1 cellular context compared by ENCODE assay signal in the genomic region with DNA sequence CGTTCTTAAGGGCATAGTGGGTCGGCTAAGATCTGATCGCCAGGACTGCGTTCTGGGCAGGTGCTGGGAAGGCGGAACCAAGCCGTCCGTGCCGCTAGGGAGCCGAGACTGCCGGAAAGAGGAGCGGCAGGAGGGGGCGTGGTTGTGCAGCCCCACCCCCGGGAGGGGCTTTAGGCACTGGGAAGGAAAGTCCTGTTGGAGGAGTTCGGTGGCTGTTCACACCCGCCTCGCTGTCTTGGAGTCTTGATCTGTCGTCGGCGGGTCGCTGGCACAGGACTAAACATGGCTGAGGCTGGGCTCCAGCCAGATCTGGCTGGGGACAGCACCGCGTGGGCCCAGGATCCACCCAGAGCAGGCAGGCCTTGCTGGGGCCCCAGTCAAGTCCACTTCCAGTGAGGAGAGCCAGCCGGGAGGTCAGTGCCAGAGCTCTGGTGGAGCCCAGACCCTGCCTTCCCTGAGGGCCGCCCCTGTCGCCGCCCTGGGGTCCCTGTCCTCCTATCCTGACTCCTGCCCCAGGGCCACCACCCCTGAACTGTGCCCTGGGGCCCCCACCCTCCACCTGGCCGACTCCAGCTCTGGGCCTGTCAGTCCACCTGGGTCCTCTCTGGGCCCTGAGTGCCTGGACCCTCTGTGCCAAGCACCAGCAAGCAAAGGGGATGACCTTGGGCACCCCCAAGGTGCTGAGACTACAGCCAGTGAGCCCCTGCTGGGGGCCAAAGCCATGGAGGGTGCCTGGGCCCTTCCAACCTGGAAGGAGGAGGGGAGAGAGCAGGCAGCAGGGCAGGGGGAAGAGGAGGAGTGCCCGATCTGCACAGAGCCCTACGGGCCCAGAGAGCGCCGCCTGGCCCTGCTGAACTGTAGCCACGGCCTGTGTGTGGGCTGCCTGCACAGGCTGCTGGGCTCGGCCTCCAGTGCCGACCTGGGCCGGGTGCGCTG.
TF ChIP-seq lines count a peak whose summit lies in the region.

No MANE protein-coding gene starts in this region.

TF ChIP-seq in HepG2, 621 proteins besides CTCF, POLR2A, EP300 and RAD21 (continued from another document and continues in another):
- TF ChIP-seq HOXA5 (CRISPR knock-in tag; IDR thresholded peaks at IDR 0.05) (0 out of 2 replicates have a peak, but pooled peaks have one; percentile 54), MIXL1 (CRISPR knock-in tag; IDR thresholded peaks at IDR 0.05) (no peak), HDAC1 (CRISPR knock-in tag; IDR thresholded peaks at IDR 0.05) (peak; percentile 12; the same call in 1 of the 2 replicates), AKAP8 (CRISPR knock-in tag; IDR thresholded peaks at IDR 0.05) (no peak), ZNF570 (CRISPR knock-in tag; IDR thresholded peaks at IDR 0.05; ENCODE audit: borderline replicate concordance) (no peak), PRPF4 (IDR thresholded peaks at IDR 0.05; ENCODE audit: low read depth, low read length, poor library complexity, severe bottlenecking) (no peak), XBP1 (CRISPR knock-in tag; IDR thresholded peaks at IDR 0.05) (no peak), ZBTB33 (CRISPR knock-in tag; IDR thresholded peaks at IDR 0.05) (no peak), ZFP62 (CRISPR knock-in tag; IDR thresholded peaks at IDR 0.05) (no peak), TEAD2 (CRISPR knock-in tag; IDR thresholded peaks at IDR 0.05) (no peak), ARID2 (CRISPR knock-in tag; IDR thresholded peaks at IDR 0.05; ENCODE audit: borderline replicate concordance) (0 out of 2 replicates have a peak, but pooled peaks have one; percentile 57), BRCA1 (CRISPR knock-in tag; IDR thresholded peaks at IDR 0.05) (no peak), ZNF224 (CRISPR knock-in tag; IDR thresholded peaks at IDR 0.05) (0 out of 2 replicates have a peak, but pooled peaks have one; percentile 33), ZNF432 (CRISPR knock-in tag; IDR thresholded peaks at IDR 0.05; ENCODE audit: borderline replicate concordance) (no peak), ZBTB46 (CRISPR knock-in tag; IDR thresholded peaks at IDR 0.05; ENCODE audit: borderline replicate concordance) (no peak), EHMT2 (IDR thresholded peaks at IDR 0.05; ENCODE audit: borderline replicate concordance, low read depth, low read length) (no peak), SP1 (IDR thresholded peaks at IDR 0.05) (no peak), SP1 (CRISPR knock-in tag; IDR thresholded peaks at IDR 0.05) (peak; percentile 87), ZFP41 (CRISPR knock-in tag; IDR thresholded peaks at IDR 0.05; ENCODE audit: borderline replicate concordance) (no peak), SALL2 (CRISPR knock-in tag; IDR thresholded peaks at IDR 0.05) (0 out of 2 replicates have a peak, but pooled peaks have one; percentile 36), CBFB (CRISPR knock-in tag; IDR thresholded peaks at IDR 0.05) (no peak), ZNF329 (CRISPR knock-in tag; IDR thresholded peaks at IDR 0.05; ENCODE audit: low read depth) (0 out of 2 replicates have a peak, but pooled peaks have one; percentile 37), NFIC (IDR thresholded peaks at IDR 0.05; ENCODE audit: low read length) (no peak), ZNF740 (CRISPR knock-in tag; IDR thresholded peaks at IDR 0.05) (0 out of 2 replicates have a peak, but pooled peaks have one; percentile 42), MAZ (IDR thresholded peaks at IDR 0.05; ENCODE audit: borderline replicate concordance, low read depth, low read length) (peak; percentile 38; the same call in 1 of the 2 replicates), MAZ (CRISPR knock-in tag; IDR thresholded peaks at IDR 0.05; ENCODE audit: low read depth) (peak; percentile 73), ZNF337 (CRISPR knock-in tag; IDR thresholded peaks at IDR 0.05; ENCODE audit: borderline replicate concordance, low read depth) (peak; percentile 73; the same call in 1 of the 2 replicates), HCFC1 (IDR thresholded peaks at IDR 0.05; ENCODE audit: low read depth, low read length) (no peak; the same call in 1 of the 2 replicates), ZNF607 (CRISPR knock-in tag; IDR thresholded peaks at IDR 0.05; ENCODE audit: borderline replicate concordance) (peak; percentile 63; the same call in 1 of the 2 replicates), MYPOP (CRISPR knock-in tag; IDR thresholded peaks at IDR 0.05) (0 out of 2 replicates have a peak, but pooled peaks have one; percentile 44), ZNF468 (CRISPR knock-in tag; IDR thresholded peaks at IDR 0.05) (no peak), DBP (CRISPR knock-in tag; IDR thresholded peaks at IDR 0.05; ENCODE audit: not compliant biosample characterization) (no peak), SP5 (CRISPR knock-in tag; IDR thresholded peaks at IDR 0.05; ENCODE audit: borderline replicate concordance, low read depth) (peak; percentile 86), ZNF878 (CRISPR knock-in tag; IDR thresholded peaks at IDR 0.05) (no peak), THAP8 (CRISPR knock-in tag; IDR thresholded peaks at IDR 0.05; ENCODE audit: borderline replicate concordance) (0 out of 2 replicates have a peak, but pooled peaks have one; percentile 27), ZNF260 (CRISPR knock-in tag; IDR thresholded peaks at IDR 0.05; ENCODE audit: borderline replicate concordance, low read depth) (no peak), ZFP36 (IDR thresholded peaks at IDR 0.05; ENCODE audit: borderline replicate concordance, low read depth, low read length, partially characterized antibody) (no peak)
- TF ChIP-seq, protein P1, sequence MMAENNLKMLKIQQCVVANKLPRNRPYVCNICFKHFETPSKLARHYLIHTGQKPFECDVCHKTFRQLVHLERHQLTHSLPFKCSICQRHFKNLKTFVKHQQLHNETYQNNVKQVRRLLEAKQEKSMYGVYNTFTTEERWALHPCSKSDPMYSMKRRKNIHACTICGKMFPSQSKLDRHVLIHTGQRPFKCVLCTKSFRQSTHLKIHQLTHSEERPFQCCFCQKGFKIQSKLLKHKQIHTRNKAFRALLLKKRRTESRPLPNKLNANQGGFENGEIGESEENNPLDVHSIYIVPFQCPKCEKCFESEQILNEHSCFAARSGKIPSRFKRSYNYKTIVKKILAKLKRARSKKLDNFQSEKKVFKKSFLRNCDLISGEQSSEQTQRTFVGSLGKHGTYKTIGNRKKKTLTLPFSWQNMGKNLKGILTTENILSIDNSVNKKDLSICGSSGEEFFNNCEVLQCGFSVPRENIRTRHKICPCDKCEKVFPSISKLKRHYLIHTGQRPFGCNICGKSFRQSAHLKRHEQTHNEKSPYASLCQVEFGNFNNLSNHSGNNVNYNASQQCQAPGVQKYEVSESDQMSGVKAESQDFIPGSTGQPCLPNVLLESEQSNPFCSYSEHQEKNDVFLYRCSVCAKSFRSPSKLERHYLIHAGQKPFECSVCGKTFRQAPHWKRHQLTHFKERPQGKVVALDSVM (CRISPR knock-in tag; IDR thresholded peaks at IDR 0.05): 0 out of 2 replicates have a peak, but pooled peaks have one; percentile 16
- TF ChIP-seq, protein P2, sequence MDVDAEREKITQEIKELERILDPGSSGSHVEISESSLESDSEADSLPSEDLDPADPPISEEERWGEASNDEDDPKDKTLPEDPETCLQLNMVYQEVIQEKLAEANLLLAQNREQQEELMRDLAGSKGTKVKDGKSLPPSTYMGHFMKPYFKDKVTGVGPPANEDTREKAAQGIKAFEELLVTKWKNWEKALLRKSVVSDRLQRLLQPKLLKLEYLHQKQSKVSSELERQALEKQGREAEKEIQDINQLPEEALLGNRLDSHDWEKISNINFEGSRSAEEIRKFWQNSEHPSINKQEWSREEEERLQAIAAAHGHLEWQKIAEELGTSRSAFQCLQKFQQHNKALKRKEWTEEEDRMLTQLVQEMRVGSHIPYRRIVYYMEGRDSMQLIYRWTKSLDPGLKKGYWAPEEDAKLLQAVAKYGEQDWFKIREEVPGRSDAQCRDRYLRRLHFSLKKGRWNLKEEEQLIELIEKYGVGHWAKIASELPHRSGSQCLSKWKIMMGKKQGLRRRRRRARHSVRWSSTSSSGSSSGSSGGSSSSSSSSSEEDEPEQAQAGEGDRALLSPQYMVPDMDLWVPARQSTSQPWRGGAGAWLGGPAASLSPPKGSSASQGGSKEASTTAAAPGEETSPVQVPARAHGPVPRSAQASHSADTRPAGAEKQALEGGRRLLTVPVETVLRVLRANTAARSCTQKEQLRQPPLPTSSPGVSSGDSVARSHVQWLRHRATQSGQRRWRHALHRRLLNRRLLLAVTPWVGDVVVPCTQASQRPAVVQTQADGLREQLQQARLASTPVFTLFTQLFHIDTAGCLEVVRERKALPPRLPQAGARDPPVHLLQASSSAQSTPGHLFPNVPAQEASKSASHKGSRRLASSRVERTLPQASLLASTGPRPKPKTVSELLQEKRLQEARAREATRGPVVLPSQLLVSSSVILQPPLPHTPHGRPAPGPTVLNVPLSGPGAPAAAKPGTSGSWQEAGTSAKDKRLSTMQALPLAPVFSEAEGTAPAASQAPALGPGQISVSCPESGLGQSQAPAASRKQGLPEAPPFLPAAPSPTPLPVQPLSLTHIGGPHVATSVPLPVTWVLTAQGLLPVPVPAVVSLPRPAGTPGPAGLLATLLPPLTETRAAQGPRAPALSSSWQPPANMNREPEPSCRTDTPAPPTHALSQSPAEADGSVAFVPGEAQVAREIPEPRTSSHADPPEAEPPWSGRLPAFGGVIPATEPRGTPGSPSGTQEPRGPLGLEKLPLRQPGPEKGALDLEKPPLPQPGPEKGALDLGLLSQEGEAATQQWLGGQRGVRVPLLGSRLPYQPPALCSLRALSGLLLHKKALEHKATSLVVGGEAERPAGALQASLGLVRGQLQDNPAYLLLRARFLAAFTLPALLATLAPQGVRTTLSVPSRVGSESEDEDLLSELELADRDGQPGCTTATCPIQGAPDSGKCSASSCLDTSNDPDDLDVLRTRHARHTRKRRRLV (CRISPR knock-in tag; IDR thresholded peaks at IDR 0.05): peak; percentile 87; the same call in 1 of the 2 replicates
- TF ChIP-seq, protein P3, sequence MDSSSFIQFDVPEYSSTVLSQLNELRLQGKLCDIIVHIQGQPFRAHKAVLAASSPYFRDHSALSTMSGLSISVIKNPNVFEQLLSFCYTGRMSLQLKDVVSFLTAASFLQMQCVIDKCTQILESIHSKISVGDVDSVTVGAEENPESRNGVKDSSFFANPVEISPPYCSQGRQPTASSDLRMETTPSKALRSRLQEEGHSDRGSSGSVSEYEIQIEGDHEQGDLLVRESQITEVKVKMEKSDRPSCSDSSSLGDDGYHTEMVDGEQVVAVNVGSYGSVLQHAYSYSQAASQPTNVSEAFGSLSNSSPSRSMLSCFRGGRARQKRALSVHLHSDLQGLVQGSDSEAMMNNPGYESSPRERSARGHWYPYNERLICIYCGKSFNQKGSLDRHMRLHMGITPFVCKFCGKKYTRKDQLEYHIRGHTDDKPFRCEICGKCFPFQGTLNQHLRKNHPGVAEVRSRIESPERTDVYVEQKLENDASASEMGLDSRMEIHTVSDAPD (CRISPR knock-in tag; IDR thresholded peaks at IDR 0.05): no peak
- TF ChIP-seq, protein P4, sequence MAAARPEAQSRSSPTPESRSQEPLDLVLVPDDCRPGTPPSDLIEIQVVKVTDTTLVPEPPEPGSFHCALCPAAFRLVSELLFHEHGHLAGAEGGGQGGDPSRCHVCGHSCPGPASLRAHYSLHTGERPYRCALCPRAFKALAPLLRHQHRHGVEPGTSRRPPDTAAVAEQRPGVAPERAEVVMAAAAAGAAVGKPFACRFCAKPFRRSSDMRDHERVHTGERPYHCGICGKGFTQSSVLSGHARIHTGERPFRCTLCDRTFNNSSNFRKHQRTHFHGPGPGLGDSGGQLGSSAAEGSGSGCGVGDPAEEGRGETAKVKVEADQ (CRISPR knock-in tag; IDR thresholded peaks at IDR 0.05; ENCODE audit: borderline replicate concordance): peak; percentile 60; the same call in 1 of the 2 replicates
